Comparison of ENCODE assay signal across 18 cellular contexts in the genomic region with DNA sequence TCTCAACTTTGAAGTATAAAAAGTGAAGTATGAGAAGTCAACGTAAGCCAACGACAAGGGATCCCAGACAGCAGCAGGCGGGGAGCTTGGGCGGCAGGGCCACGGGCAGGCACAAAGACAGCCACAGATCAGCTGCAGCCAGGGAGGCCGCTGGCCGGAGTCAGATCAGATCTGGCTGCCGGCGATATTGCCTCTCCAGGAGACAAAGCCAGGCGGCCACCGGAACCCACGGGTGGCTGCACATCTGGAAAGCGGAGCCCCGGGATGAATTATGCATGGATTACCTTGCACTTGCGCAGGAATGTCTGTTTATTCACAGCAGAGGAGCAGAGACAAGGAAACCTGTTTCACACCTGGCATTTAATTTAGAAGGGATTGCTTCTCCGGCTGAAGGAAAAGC.
DNase-seq lines count a peak whose midpoint lies in the region; ATAC-seq and TF ChIP-seq lines count a peak whose summit lies in the region.
"Had no signal": no experiment of that assay in that cellular context is flagged by ENCODE, and none has a peak within 500 bp of the region (broad histone marks: within the 10 kb centered on the region; RNA-seq: fewer than 3 reads in every experiment).

No MANE protein-coding gene starts in this region.

- H3K27me3 ChIP-seq in breast epithelium = no peaks in the 10 kb centered on the region
- H3K27me3 ChIP-seq in endodermal cell (ENCODE audit: control insufficient read depth, insufficient read depth, low read length, poor library complexity, severe bottlenecking) = no peaks in the 10 kb centered on the region
- H3K27me3 ChIP-seq in skeletal muscle tissue (ENCODE audit: control insufficient read depth in 3 of 3, insufficient read depth in 3 of 3, low read length in 3 of 3) = no peaks in the 10 kb centered on the region
- H3K27me3 ChIP-seq: BLaER1, MG63 had no signal

- DNase-seq in breast epithelium (ENCODE audit: low spot score in 2 of 2) (no peak), MCF 10A (ENCODE audit: unreplicated experiment) (no peak), endodermal cell (peak; percentile 49), NCI-H1436 treated with DMSO at 0.1 percent for 48 hours (lab: John Stamatoyannopoulos, UW) (no peak)
- DNase-seq: CD8-positive, alpha-beta memory T cell; H7; MG63; NCI-H1092 treated with DMSO at 0.1 percent for 48 hours; NCI-H187; NCI-H446 had no signal

- POLR2A ChIA-PET in MCF 10A (lab: Yijun Ruan, JAX) = no interaction called here

- intact Hi-C loops in breast epithelium (cut with DNase I; ENCODE audit: low total_unique reads) (no loop called here), MCF 10A (cut with micrococcal nuclease) (no loop called here)

- H3K4me3 Mint-ChIP-seq in MCF 10A (ENCODE audit: unreplicated experiment) (no peak overlapping the region), endodermal cell (no peak overlapping the region), nephron (peak overlapping the region in 1 of 3 experiments; percentile 13)
- H3K4me3 Mint-ChIP-seq: CD8-positive, alpha-beta memory T cell had no signal

- WGBS in endodermal cell (ENCODE audit: insufficient coverage in 1 of 2, insufficient read length in 1 of 2), 2 experiments = 86 to 94% methylated on average over 12 to 16 of the region's 16 CpGs

- peaks cover 17% of the 10 kb centered on the region for H3K4me1 Mint-ChIP-seq in MCF 10A (ENCODE audit: insufficient read depth, unreplicated experiment)
- peaks cover 9% of the 10 kb centered on the region for H3K4me1 Mint-ChIP-seq in endodermal cell
- H3K4me1 Mint-ChIP-seq in nephron = peaks cover 30% of the 10 kb centered on the region
- H3K4me1 Mint-ChIP-seq: CD8-positive, alpha-beta memory T cell had no signal

- H3K36me3 Mint-ChIP-seq in MCF 10A (ENCODE audit: insufficient read depth, unreplicated experiment) (peaks cover 6% of the 10 kb centered on the region), endodermal cell (ENCODE audit: low read depth) (no peaks in the 10 kb centered on the region), nephron (ENCODE audit: low read depth) (no peaks in the 10 kb centered on the region)
- H3K36me3 Mint-ChIP-seq: CD8-positive, alpha-beta memory T cell had no signal

- BruUV-seq in MCF 10A (replicated peaks; lab: Mats Ljungman, UMichigan) = no TSS peak

- no peak for ATAC-seq in HG03135 (IDR thresholded peaks at IDR 0.05; ENCODE audit: unreplicated experiment)
- no peak for ATAC-seq in HG02610 (IDR thresholded peaks at IDR 0.05; ENCODE audit: unreplicated experiment)
- ATAC-seq: HepG2 had no signal

- no peak overlapping the region for H3K9ac ChIP-seq in endodermal cell (ENCODE audit: extremely low read depth, low read length, poor library complexity, severe bottlenecking)
- peak overlapping the region in 1 of 3 donors; percentile 19 for H3K9ac ChIP-seq in skeletal muscle tissue (ENCODE audit: low read depth in 1 of 3, low read length in 3 of 3)
- H3K9ac ChIP-seq: BLaER1, KMS-11 had no signal

- peak overlapping the region; percentile 14 to 41 (median 27) for H3K4me3 ChIP-seq in breast epithelium
- no peak overlapping the region for H3K4me3 ChIP-seq in endodermal cell (ENCODE audit: low read length)
- H3K4me3 ChIP-seq in skeletal muscle tissue (ENCODE audit: low read length in 3 of 3) = peak overlapping the region; percentile 16 to 33 (median 28)
- H3K4me3 ChIP-seq: BLaER1, MG63 had no signal

- no peak overlapping the region for H3K27ac Mint-ChIP-seq in MCF 10A (ENCODE audit: low read depth, unreplicated experiment)
- no peak overlapping the region for H3K27ac Mint-ChIP-seq in endodermal cell
- peak overlapping the region; percentile 60 to 81 (median 72) for H3K27ac Mint-ChIP-seq in nephron
- H3K27ac Mint-ChIP-seq: CD8-positive, alpha-beta memory T cell had no signal

- no peaks in the 10 kb centered on the region for H3K4me1 ChIP-seq in breast epithelium
- no peaks in the 10 kb centered on the region for H3K4me1 ChIP-seq in endodermal cell (ENCODE audit: control insufficient read depth, insufficient read depth, low read length)
- H3K4me1 ChIP-seq in skeletal muscle tissue (ENCODE audit: control insufficient read depth in 3 of 3, insufficient read depth in 3 of 3, low read length in 3 of 3) = peaks cover 0 to 4% (median 2%) of the 10 kb centered on the region in 3 donors
- H3K4me1 ChIP-seq: BLaER1 had no signal

- H3K9me3 Mint-ChIP-seq in MCF 10A (ENCODE audit: unreplicated experiment) = no peaks in the 10 kb centered on the region
- no peaks in the 10 kb centered on the region for H3K9me3 Mint-ChIP-seq in endodermal cell
- no peaks in the 10 kb centered on the region for H3K9me3 Mint-ChIP-seq in nephron
- H3K9me3 Mint-ChIP-seq: CD8-positive, alpha-beta memory T cell had no signal

- CTCF ChIA-PET in MCF 10A (lab: Yijun Ruan, JAX) = no interaction called here

- no peak for TF ChIP-seq CTCF in breast epithelium (IDR thresholded peaks at IDR 0.05)
- no peak for TF ChIP-seq CTCF in MCF 10A (IDR thresholded peaks at IDR 0.05; ENCODE audit: unreplicated experiment)
- TF ChIP-seq CTCF in endodermal cell (conservative IDR thresholded peaks at IDR 0.05) = no peak
- TF ChIP-seq CTCF in nephron (IDR thresholded peaks at IDR 0.05; ENCODE audit: unreplicated experiment in 3 of 3) = no peak

- H3K27ac ChIP-seq in breast epithelium = peak overlapping the region; percentile 13 to 55
- H3K27ac ChIP-seq in endodermal cell (ENCODE audit: low read depth, low read length) = no peak overlapping the region
- H3K27ac ChIP-seq in skeletal muscle tissue (ENCODE audit: low read depth, low read length) = no peak overlapping the region
- H3K27ac ChIP-seq: 22Rv1, BLaER1, KMS-11 had no signal

- H3K9me3 ChIP-seq in breast epithelium (no peaks in the 10 kb centered on the region), endodermal cell (ENCODE audit: control insufficient read depth, low read length) (no peaks in the 10 kb centered on the region), skeletal muscle tissue (ENCODE audit: control insufficient read depth in 3 of 3, low read length in 3 of 3) (no peaks in the 10 kb centered on the region)
- H3K9me3 ChIP-seq: BLaER1, MG63 had no signal

- no peaks in the 10 kb centered on the region for H3K36me3 ChIP-seq in breast epithelium
- no peaks in the 10 kb centered on the region for H3K36me3 ChIP-seq in endodermal cell (ENCODE audit: control insufficient read depth, insufficient read depth, low read length)
- H3K36me3 ChIP-seq in skeletal muscle tissue (ENCODE audit: control insufficient read depth in 3 of 3, insufficient read depth in 3 of 3, low read length in 3 of 3) = no peaks in the 10 kb centered on the region
- H3K36me3 ChIP-seq: BLaER1, MG63 had no signal

- TF ChIP-seq POLR2A in breast epithelium (IDR thresholded peaks at IDR 0.05) = no peak

- H3K27me3 Mint-ChIP-seq in MCF 10A (ENCODE audit: insufficient read depth, unreplicated experiment) (no peaks in the 10 kb centered on the region), endodermal cell (ENCODE audit: insufficient read depth) (no peaks in the 10 kb centered on the region), nephron (ENCODE audit: low read depth) (peaks cover 4% of the 10 kb centered on the region)

Comparison
In these comparisons a context has a peak if more than half of its experiments do, and no peak if none do; other contexts are left out.
1. H3K27ac ChIP-seq: peak in breast epithelium (2 of 2); none in endodermal cell (single experiment) and skeletal muscle tissue (single experiment).
2. H3K27ac Mint-ChIP-seq: peak in nephron (3 of 3); none in MCF 10A (single experiment) and endodermal cell (single experiment).